1 cellular context compared by ENCODE assay signal in genomic region chr6:43181942-43182860, GRCh38.
TF ChIP-seq lines count a peak whose summit lies in the region.

Gene CUL9 (plus strand): TSS chr6:43182196. CDS start chr6:43184311, 2,115 bp downstream.

TF ChIP-seq in K562, 482 proteins besides CTCF, POLR2A, EP300 and RAD21 (continued from another document and continues in another):
- TF ChIP-seq SFPQ (IDR thresholded peaks at IDR 0.05; ENCODE audit: low read depth, low read length) (no peak), KAT2B (IDR thresholded peaks at IDR 0.05; ENCODE audit: low read depth, low read length) (no peak), BACH1 (tag; IDR thresholded peaks at IDR 0.05) (no peak), ZNF232 (CRISPR knock-in tag; IDR thresholded peaks at IDR 0.05) (peak; percentile 91), CTCFL (IDR thresholded peaks at IDR 0.05; ENCODE audit: borderline replicate concordance, insufficient read depth, low read depth, low read length, poor library complexity, severe bottlenecking) (no peak), ELK3 (CRISPR knock-in tag; IDR thresholded peaks at IDR 0.05) (no peak), TEAD1 (CRISPR knock-in tag; IDR thresholded peaks at IDR 0.05) (peak in 1 of 2 experiments; percentile 90; a peak in 1 of 4 replicates), SOX6 (IDR thresholded peaks at IDR 0.05) (peak; percentile 52; the same call in 1 of the 2 replicates), LEF1 (IDR thresholded peaks at IDR 0.05) (no peak), ZNF165 (CRISPR knock-in tag; IDR thresholded peaks at IDR 0.05; ENCODE audit: borderline replicate concordance) (no peak), POLR3A (IDR thresholded peaks at IDR 0.05; ENCODE audit: borderline replicate concordance, extremely low read depth, insufficient read depth, insufficient read length) (no peak), U2AF2 (optimal IDR thresholded peaks at IDR 0.05; ENCODE audit: low read depth, low read length) (no peak), ETS1 (conservative IDR thresholded peaks at IDR 0.05; ENCODE audit: control insufficient read depth, low read depth, low read length) (peak; percentile 75; the same call in 1 of the 2 replicates), FOXO4 (CRISPR knock-in tag; IDR thresholded peaks at IDR 0.05) (no peak), ZBTB7A (IDR thresholded peaks at IDR 0.05; ENCODE audit: borderline replicate concordance, control insufficient read depth, low read depth, low read length) (peak; percentile 92), ZKSCAN8 (CRISPR knock-in tag; IDR thresholded peaks at IDR 0.05) (no peak), ZNF133 (CRISPR knock-in tag; IDR thresholded peaks at IDR 0.05) (no peak), FOS (IDR thresholded peaks at IDR 0.05; ENCODE audit: extremely low read depth, insufficient read length) (no peak), NRF1 (conservative IDR thresholded peaks at IDR 0.05 in 1 of 2, IDR thresholded peaks at IDR 0.05 in 1 of 2) (peak; percentile 90 to 93), MXD1 (CRISPR knock-in tag; IDR thresholded peaks at IDR 0.05; ENCODE audit: borderline replicate concordance, poor library complexity, severe bottlenecking) (no peak), ZNF23 (CRISPR knock-in tag; IDR thresholded peaks at IDR 0.05) (no peak), ZNF778 (CRISPR knock-in tag; IDR thresholded peaks at IDR 0.05) (no peak), MTF1 (CRISPR knock-in tag; IDR thresholded peaks at IDR 0.05; ENCODE audit: borderline replicate concordance) (no peak), RAD51 (IDR thresholded peaks at IDR 0.05; ENCODE audit: borderline replicate concordance, low read depth) (peak; percentile 32; the same call in 1 of the 2 replicates), RCOR1 (IDR thresholded peaks at IDR 0.05; ENCODE audit: borderline replicate concordance in 1 of 2, low read depth in 2 of 2, low read length in 2 of 2) (0 out of 4 replicates have a peak, but pooled peaks of 1 of the 2 experiments have one; percentile 6), EGR1 (conservative IDR thresholded peaks at IDR 0.05) (peak; percentile 59), MCM2 (IDR thresholded peaks at IDR 0.05; ENCODE audit: low read depth) (no peak), SRF (CRISPR knock-in tag; IDR thresholded peaks at IDR 0.05) (no peak; a peak in 1 of 4 replicates), TBL1XR1 (IDR thresholded peaks at IDR 0.05; ENCODE audit: low read length in 2 of 2) (no peak), ZNF589 (CRISPR knock-in tag; IDR thresholded peaks at IDR 0.05; ENCODE audit: low read depth) (0 out of 2 replicates have a peak, but pooled peaks have one; percentile 46), EWSR1 (IDR thresholded peaks at IDR 0.05; ENCODE audit: borderline replicate concordance, low read depth, partially characterized antibody) (no peak), NR0B1 (IDR thresholded peaks at IDR 0.05; ENCODE audit: partially characterized antibody) (no peak), YY1 (IDR thresholded peaks at IDR 0.05; ENCODE audit: borderline replicate concordance in 1 of 3, control insufficient read depth in 1 of 3, extremely low read depth in 1 of 3, insufficient read depth in 3 of 3, insufficient read length in 1 of 3, insufficient replicate concordance in 2 of 3, low read depth in 1 of 3, low read length in 2 of 3) (peak in 2 of 3 experiments; percentile 68 to 70), ZNF212 (CRISPR knock-in tag; IDR thresholded peaks at IDR 0.05) (no peak), POLR2AphosphoS5 (IDR thresholded peaks at IDR 0.05; ENCODE audit: control insufficient read depth, insufficient read depth, low read depth, low read length) (peak; percentile 77), RBM39 (optimal IDR thresholded peaks at IDR 0.05; ENCODE audit: low read depth, low read length) (no peak), ID3 (CRISPR knock-in tag; IDR thresholded peaks at IDR 0.05) (no peak), ID3 (tag; IDR thresholded peaks at IDR 0.05) (peak; percentile 81), ZBTB17 (CRISPR knock-in tag; IDR thresholded peaks at IDR 0.05) (peak; percentile 77; the same call in 1 of the 2 replicates), UBTF (IDR thresholded peaks at IDR 0.05; ENCODE audit: borderline replicate concordance in 1 of 2, low read depth in 2 of 2, low read length in 2 of 2) (0 out of 4 replicates have a peak, but pooled peaks of 1 of the 2 experiments have one; percentile 62), DDX20 (tag; IDR thresholded peaks at IDR 0.05; ENCODE audit: low read depth) (no peak), CSDE1 (IDR thresholded peaks at IDR 0.05) (no peak; a peak in 1 of 4 replicates), BDP1 (IDR thresholded peaks at IDR 0.05; ENCODE audit: insufficient read depth, insufficient read length) (no peak), ATF1 (CRISPR knock-in tag; IDR thresholded peaks at IDR 0.05) (no peak), ATF1 (tag; IDR thresholded peaks at IDR 0.05) (peak; percentile 86), GABPB1 (CRISPR knock-in tag; IDR thresholded peaks at IDR 0.05) (peak; percentile 88), SIRT6 (IDR thresholded peaks at IDR 0.05; ENCODE audit: low read depth, low read length) (no peak), SAFB (IDR thresholded peaks at IDR 0.05; ENCODE audit: borderline replicate concordance, low read depth, low read length) (peak; percentile 98), IRF1 (CRISPR knock-in tag; IDR thresholded peaks at IDR 0.05; ENCODE audit: borderline replicate concordance) (no peak), ZFP1 (CRISPR knock-in tag; IDR thresholded peaks at IDR 0.05) (no peak), MCM7 (IDR thresholded peaks at IDR 0.05) (no peak), HDAC8 (tag; IDR thresholded peaks at IDR 0.05) (0 out of 2 replicates have a peak, but pooled peaks have one; percentile 69), ARID3B (CRISPR knock-in tag; IDR thresholded peaks at IDR 0.05; ENCODE audit: borderline replicate concordance) (no peak)
